ENCODE assay signal across 13 cellular contexts in genomic region chr4:25484243-25484721, GRCh38.
A peak's percentile ranks its signal among the peaks of the same experiment; 100 is the strongest.
DNase-seq lines count a peak whose midpoint lies in the region; TF ChIP-seq lines count a peak whose summit lies in the region.
"Had no signal": no experiment of that assay in that cellular context is flagged by ENCODE, and none has a peak within 500 bp of the region (broad histone marks: within the 10 kb centered on the region; RNA-seq: fewer than 3 reads in every experiment).

No MANE protein-coding gene starts in this region.

- no peak overlapping the region for H3K27ac ChIP-seq in ascending aorta
- H3K27ac ChIP-seq: 22Rv1, skin epidermis had no signal

- H3K4me3 ChIP-seq in ascending aorta (no peak overlapping the region), lower leg skin (ENCODE audit: low read depth, poor library complexity, severe bottlenecking) (no peak overlapping the region)
- H3K4me3 ChIP-seq: skin epidermis had no signal

- intact Hi-C loops in ascending aorta (cut with DNase I) (no loop called here), lower leg skin (cut with DNase I; ENCODE audit: low total_unique reads) (no loop called here)

- H3K36me3 ChIP-seq in ascending aorta = no peaks in the 10 kb centered on the region

- 20 to 24% methylated on average over 3 of the region's 3 CpGs for WGBS in lower leg skin, 2 donors

- no peaks in the 10 kb centered on the region for H3K27me3 ChIP-seq in ascending aorta

- no peak for TF ChIP-seq CTCF in ascending aorta (IDR thresholded peaks at IDR 0.05)
- TF ChIP-seq CTCF in lower leg skin (IDR thresholded peaks at IDR 0.05) = no peak

- H3K9me3 ChIP-seq in ascending aorta = peaks cover 6 to 7% of the 10 kb centered on the region in 2 donors

- DNase-seq in NCI-H1092 treated with DMSO at 0.1 percent for 48 hours (lab: John Stamatoyannopoulos, UW) (peak; percentile 51), NCI-H1092 (lab: John Stamatoyannopoulos, UW) (no peak), NCI-H187 treated with DMSO at 0.1 percent for 48 hours (lab: John Stamatoyannopoulos, UW) (peak; percentile 94), astrocyte of the hippocampus (ENCODE audit: low read depth, low spot score) (peak; percentile 81), renal cortical epithelial cell (ENCODE audit: low read depth) (peak; percentile 92), ascending aorta (ENCODE audit: low spot score in 2 of 2) (no peak), lower leg skin (ENCODE audit: low spot score in 2 of 2) (no peak), NCI-H524 (lab: John Stamatoyannopoulos, UW) (no peak)
- DNase-seq: CD4-positive, alpha-beta T cell; NCI-H1694; PC-3 had no signal

- H3K4me1 ChIP-seq in ascending aorta = no peaks in the 10 kb centered on the region

- TF ChIP-seq POLR2A in lower leg skin (IDR thresholded peaks at IDR 0.05) = no peak

Comparison
In these comparisons a context has a peak if more than half of its experiments do, and no peak if none do; other contexts are left out.
1. DNase-seq: peak in NCI-H1092 treated with DMSO at 0.1 percent for 48 hours (single experiment), NCI-H187 treated with DMSO at 0.1 percent for 48 hours (single experiment), astrocyte of the hippocampus (single experiment) and renal cortical epithelial cell (single experiment); none in NCI-H1092 (single experiment), ascending aorta (0 of 2), lower leg skin (0 of 2) and NCI-H524 (0 of 2).